Comparison of ENCODE assay signal across 8 cellular contexts in the genomic region with DNA sequence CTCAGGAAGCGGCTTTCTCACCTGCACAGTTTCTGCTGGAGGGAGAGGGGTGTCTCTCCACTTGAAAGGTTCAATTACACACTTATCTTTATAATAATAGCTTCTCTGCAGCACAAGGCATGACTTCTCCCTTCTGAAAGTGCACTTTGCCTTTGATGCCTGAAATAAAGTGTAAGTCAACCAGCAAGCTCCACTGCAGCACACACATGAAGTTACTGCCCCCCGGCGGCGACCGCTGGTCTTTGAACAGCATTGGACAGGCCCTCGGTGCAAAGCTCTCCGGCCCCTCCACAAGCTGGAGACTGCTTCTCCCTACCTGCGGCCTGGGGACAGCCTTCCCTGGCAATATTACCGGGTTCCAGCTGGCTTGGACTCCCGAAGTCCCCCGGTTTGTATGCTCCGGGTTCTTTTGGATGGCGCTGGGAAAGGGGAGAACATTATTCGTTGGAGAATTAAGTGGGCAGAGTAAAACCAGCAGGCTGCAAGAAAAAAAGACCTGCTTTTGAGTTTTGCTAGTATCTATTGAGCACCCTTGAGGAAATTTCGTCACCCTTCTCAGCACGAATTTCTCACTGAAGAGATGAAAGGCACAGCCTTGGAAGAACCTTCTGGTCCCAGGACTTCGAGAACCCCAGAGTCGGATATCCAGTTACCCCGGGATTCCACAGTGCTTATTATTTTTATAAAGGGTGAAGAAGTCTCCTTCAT. TPM values are rescaled to one million over a fixed set of nuclear protein-coding genes. Genes with fewer than 3 reads are reported as not detected.
DNase-seq lines count a peak whose midpoint lies in the region; ATAC-seq and TF ChIP-seq lines count a peak whose summit lies in the region.

No MANE protein-coding gene starts in this region.

- RAD21 ChIA-PET in HCT116 (lab: Charles Lee; ENCODE audit: low non-redundant PET in 1 of 2, low total read pairs in 2 of 2, uncharacterized antibody in 2 of 2, unreplicated experiment in 2 of 2): interaction anchor here in 1 of 2 experiments (0.5 kb wide), 1 partner anchor 1105 kb away, joined by 3 read pairs; no protein-coding TSS in a partner anchor

- no peaks in the 10 kb centered on the region for H3K36me3 ChIP-seq in HCT116 (ENCODE audit: control insufficient read depth in 1 of 2, insufficient read depth in 2 of 2, low read length in 2 of 2)

- H2AFZ ChIP-seq in HCT116 (ENCODE audit: low read depth, low read length, poor library complexity, severe bottlenecking): no peak overlapping the region

- H3K4me1 ChIP-seq in HCT116 (ENCODE audit: control insufficient read depth in 1 of 2, insufficient read depth in 2 of 2, low read length in 2 of 2): peaks cover 19 to 27% of the 10 kb centered on the region in 2 experiments

- H4K20me1 ChIP-seq in HCT116 (ENCODE audit: insufficient read depth): no peaks in the 10 kb centered on the region

- H3K9me2 ChIP-seq in HCT116 (ENCODE audit: insufficient read depth): no peaks in the 10 kb centered on the region

- DNase-seq in CMK (ENCODE audit: low read depth): peak; percentile 39
- DNase-seq in HCT116 (ENCODE audit: low read depth, low spot score): no peak
- peak; percentile 84 for DNase-seq in NCI-H2196 (lab: John Stamatoyannopoulos, UW; ENCODE audit: unreplicated experiment)
- DNase-seq in activated CD4-positive, CD25-positive, alpha-beta regulatory T cell treated with anti-CD3 and anti-CD28 coated beads, Interleukin-2, amount 50 U/mL, for 16 hours (ENCODE audit: low read depth, low spot score): peak; percentile 23
- peak in 58 of 61 donors; percentile 34 to 91 (median 74) for DNase-seq in caudate nucleus (lab: John Stamatoyannopoulos, UW)
- DNase-seq in kidney glomerular epithelial cell (lab: John Stamatoyannopoulos, UW): peak; percentile 17
- DNase-seq in stimulated activated CD4-positive, alpha-beta T cell treated with anti-CD3 and anti-CD28 coated beads, Interleukin-1b, Interleukin-23, amount 100 ng/mL, for 48 hours: peak; percentile 64

- no peak for TF ChIP-seq POLR2A in HCT116 (IDR thresholded peaks at IDR 0.05; ENCODE audit: borderline replicate concordance, extremely low read depth, insufficient read depth, insufficient read length)

- TF ChIP-seq RAD21 in HCT116 (IDR thresholded peaks at IDR 0.05; ENCODE audit: low read depth): peak; percentile 82

- H3K9ac ChIP-seq in HCT116 (ENCODE audit: low read length): no peak overlapping the region

- no peaks in the 10 kb centered on the region for H3K27me3 ChIP-seq in HCT116 (ENCODE audit: insufficient read depth, low read length)

- ATAC-seq in HCT116: peak; percentile 83
- ATAC-seq in HG02840 (IDR thresholded peaks at IDR 0.05; ENCODE audit: low FRiP score, unreplicated experiment): no peak

- BruUV-seq in HCT116 (replicated peaks; lab: Mats Ljungman, UMichigan): no TSS peak

- H3K9me3 ChIP-seq in HCT116 (ENCODE audit: control insufficient read depth in 1 of 2, insufficient read depth in 1 of 2, low read depth in 1 of 2, low read length in 2 of 2): no peaks in the 10 kb centered on the region

- peak; percentile 53 to 71 (median 63); a peak in 5 of 6 replicates for TF ChIP-seq CTCF in HCT116 (IDR thresholded peaks at IDR 0.05 in 2 of 3, conservative IDR thresholded peaks at IDR 0.05 in 1 of 3; ENCODE audit: borderline replicate concordance in 1 of 3, insufficient read depth in 1 of 3, low read depth in 2 of 3, low read length in 2 of 3)

- H3K27ac ChIP-seq in HCT116 (ENCODE audit: low read depth, low read length) (no peak overlapping the region), caudate nucleus (ENCODE audit: low read depth, low read length) (peak overlapping the region; percentile 55)

- no peak overlapping the region for H3K4me3 ChIP-seq in HCT116 (replicated peaks in 1 of 2; ENCODE audit: low read depth in 1 of 2, low read length in 2 of 2)

- intact Hi-C loops in HCT116 (cut with micrococcal nuclease): loop anchor here (1.0 kb wide), 1 partner anchor 93 kb away; no protein-coding TSS in a partner anchor

- CTCF ChIA-PET in HCT116 (lab: Charles Lee): interaction anchor here (0.5 to 2.6 kb wide), 14 partner anchors 8 to 679 kb away, joined by 3 to 23 read pairs (median 6); a partner anchor contains a TSS

- POLR2A ChIA-PET in HCT116 (lab: Charles Lee): no interaction called here

- H3K4me2 ChIP-seq in HCT116 (ENCODE audit: low read length): no peak overlapping the region

- H3K79me2 ChIP-seq in HCT116 (ENCODE audit: insufficient read depth, low read length): no peaks in the 10 kb centered on the region

TF ChIP-seq in HCT116, 20 proteins besides CTCF, POLR2A, EP300 and RAD21:
- TF ChIP-seq EZH2 (IDR thresholded peaks at IDR 0.05) (no peak), POLR2AphosphoS5 (IDR thresholded peaks at IDR 0.05; ENCODE audit: low read depth, low read length) (no peak), FOSL1 (IDR thresholded peaks at IDR 0.05; ENCODE audit: low read depth) (no peak), SIN3A (IDR thresholded peaks at IDR 0.05; ENCODE audit: low read depth) (no peak), TCF7L2 (IDR thresholded peaks at IDR 0.05; ENCODE audit: borderline replicate concordance, extremely low read depth, insufficient read depth, insufficient read length) (no peak), JUND (IDR thresholded peaks at IDR 0.05) (no peak), ELF1 (IDR thresholded peaks at IDR 0.05; ENCODE audit: borderline replicate concordance, low read depth) (no peak)
- TF ChIP-seq, protein P1, sequence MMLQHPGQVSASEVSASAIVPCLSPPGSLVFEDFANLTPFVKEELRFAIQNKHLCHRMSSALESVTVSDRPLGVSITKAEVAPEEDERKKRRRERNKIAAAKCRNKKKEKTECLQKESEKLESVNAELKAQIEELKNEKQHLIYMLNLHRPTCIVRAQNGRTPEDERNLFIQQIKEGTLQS (IDR thresholded peaks at IDR 0.05): no peak
- TF ChIP-seq, protein P2, sequence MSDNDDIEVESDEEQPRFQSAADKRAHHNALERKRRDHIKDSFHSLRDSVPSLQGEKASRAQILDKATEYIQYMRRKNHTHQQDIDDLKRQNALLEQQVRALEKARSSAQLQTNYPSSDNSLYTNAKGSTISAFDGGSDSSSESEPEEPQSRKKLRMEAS (IDR thresholded peaks at IDR 0.05): no peak
- TF ChIP-seq, protein P3, sequence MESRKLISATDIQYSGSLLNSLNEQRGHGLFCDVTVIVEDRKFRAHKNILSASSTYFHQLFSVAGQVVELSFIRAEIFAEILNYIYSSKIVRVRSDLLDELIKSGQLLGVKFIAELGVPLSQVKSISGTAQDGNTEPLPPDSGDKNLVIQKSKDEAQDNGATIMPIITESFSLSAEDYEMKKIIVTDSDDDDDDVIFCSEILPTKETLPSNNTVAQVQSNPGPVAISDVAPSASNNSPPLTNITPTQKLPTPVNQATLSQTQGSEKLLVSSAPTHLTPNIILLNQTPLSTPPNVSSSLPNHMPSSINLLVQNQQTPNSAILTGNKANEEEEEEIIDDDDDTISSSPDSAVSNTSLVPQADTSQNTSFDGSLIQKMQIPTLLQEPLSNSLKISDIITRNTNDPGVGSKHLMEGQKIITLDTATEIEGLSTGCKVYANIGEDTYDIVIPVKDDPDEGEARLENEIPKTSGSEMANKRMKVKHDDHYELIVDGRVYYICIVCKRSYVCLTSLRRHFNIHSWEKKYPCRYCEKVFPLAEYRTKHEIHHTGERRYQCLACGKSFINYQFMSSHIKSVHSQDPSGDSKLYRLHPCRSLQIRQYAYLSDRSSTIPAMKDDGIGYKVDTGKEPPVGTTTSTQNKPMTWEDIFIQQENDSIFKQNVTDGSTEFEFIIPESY (IDR thresholded peaks at IDR 0.05; ENCODE audit: extremely low read depth, insufficient replicate concordance, low read length): no peak
TF ChIP-seq in HCT116: peak in this region for 0.

RNA-seq across cellular contexts. Expression of a gene that starts 11.8 kb away (rescaled TPM):
- total RNA-seq in HCT116 (2021; ENCODE audit: unreplicated experiment): 9.7 TPM
- polyA plus RNA-seq in HCT116 (2012): 11.0 and 11.2 TPM in 2 replicates
